In genomic region chr16:57665541-57665940, GRCh38 we compare ENCODE assay signal across 25 cellular contexts. TPM values are rescaled to one million over a fixed set of nuclear protein-coding genes. Genes with fewer than 3 reads are reported as not detected.
DNase-seq lines count a peak whose midpoint lies in the region; ATAC-seq, FAIRE-seq and TF ChIP-seq lines count a peak whose summit lies in the region.
"Had no signal": no experiment of that assay in that cellular context is flagged by ENCODE, and none has a peak within 500 bp of the region (broad histone marks: within the 10 kb centered on the region; RNA-seq: fewer than 3 reads in every experiment).

No MANE protein-coding gene starts in this region.

- intact Hi-C loops in HepG2 (cut with micrococcal nuclease; ENCODE audit: unreplicated experiment): no loop called here
- intact Hi-C loops in right lobe of liver (cut with DNase I): no loop called here
- intact Hi-C loops in HCT116 (cut with micrococcal nuclease): no loop called here
- intact Hi-C loops in spleen (cut with DNase I; ENCODE audit: low total_unique reads): no loop called here

- H3K9me3 ChIP-seq in HepG2 (ENCODE audit: low read length): no peaks in the 10 kb centered on the region
- no peaks in the 10 kb centered on the region for H3K9me3 ChIP-seq in right lobe of liver
- H3K9me3 ChIP-seq in HCT116 (ENCODE audit: control insufficient read depth in 1 of 2, insufficient read depth in 1 of 2, low read depth in 1 of 2, low read length in 2 of 2): no peaks in the 10 kb centered on the region
- no peaks in the 10 kb centered on the region for H3K9me3 ChIP-seq in spleen
- no peaks in the 10 kb centered on the region for H3K9me3 ChIP-seq in MG63
- H3K9me3 ChIP-seq: A549; BE2C; BLaER1 treated with 17β-estradiol and CSF1 and Interleukin-3, amounts not matched to agents 10 nM and 100 nM had no signal

- RAD21 ChIA-PET in HCT116 (lab: Charles Lee; ENCODE audit: low non-redundant PET in 1 of 2, low total read pairs in 2 of 2, uncharacterized antibody in 2 of 2, unreplicated experiment in 2 of 2): no interaction called here

- H3K23ac ChIP-seq in mesendoderm (ENCODE audit: low read length): no peak overlapping the region

- no peak overlapping the region for H4K8ac ChIP-seq in mesendoderm (ENCODE audit: low read depth, low read length)

- no peaks in the 10 kb centered on the region for H3K79me1 ChIP-seq in mesendoderm (ENCODE audit: low read length)

- no peak overlapping the region for H3K4ac ChIP-seq in mesendoderm (ENCODE audit: low read depth, low read length)

- TF ChIP-seq EP300 in HepG2 (IDR thresholded peaks at IDR 0.05; ENCODE audit: low read depth in 2 of 2, low read length in 2 of 2): no peak
- no peak for TF ChIP-seq EP300 in HepG2 (CRISPR knock-in tag; IDR thresholded peaks at IDR 0.05; ENCODE audit: borderline replicate concordance)

- 70% methylated on average over 4 of the region's 4 CpGs for WGBS in HepG2 (ENCODE audit: low lambda C conversion rate)
- 80% methylated on average over 2 of the region's 4 CpGs for WGBS in right lobe of liver (ENCODE audit: insufficient coverage, low coverage, low lambda C conversion rate, missing lambda C conversion rate)
- WGBS in mesendoderm (ENCODE audit: extremely low coverage, insufficient coverage, low lambda C conversion rate): no CpG with 5 or more reads among the region's 4 CpGs
- 65 to 94% (median 83%) methylated on average over 3 to 4 of the region's 4 CpGs for WGBS in spleen, 5 donors

- H2BK15ac ChIP-seq in mesendoderm (replicated peaks; ENCODE audit: low read depth): no peak overlapping the region

- CTCF ChIA-PET in HepG2 (lab: Yijun Ruan, JAX; ENCODE audit: low intra/inter-chr PET ratio, low total read pairs): interaction anchor here (2.6 kb wide), 1 partner anchor 17 kb away, joined by 8 read pairs; no protein-coding TSS in a partner anchor
- CTCF ChIA-PET in HCT116 (lab: Charles Lee): interaction anchor here (0.6 kb wide), 2 partner anchors 31 to 362 kb away, joined by 3 to 4 read pairs; no protein-coding TSS in a partner anchor

- H2BK120ac ChIP-seq in mesendoderm (ENCODE audit: low read depth, low read length): no peak overlapping the region

- no peak overlapping the region for H3K4me2 ChIP-seq in HepG2 (ENCODE audit: low read depth, low read length)
- no peak overlapping the region for H3K4me2 ChIP-seq in HCT116 (ENCODE audit: low read length)
- no peak overlapping the region for H3K4me2 ChIP-seq in mesendoderm (ENCODE audit: low read length)
- H3K4me2 ChIP-seq: A549 had no signal

- H2AFZ ChIP-seq in HepG2 (ENCODE audit: low read length): no peak overlapping the region
- H2AFZ ChIP-seq in HCT116 (ENCODE audit: low read depth, low read length, poor library complexity, severe bottlenecking): no peak overlapping the region
- H2AFZ ChIP-seq: GM23248 had no signal

- H3K79me2 ChIP-seq in HepG2 (ENCODE audit: insufficient read depth, low read length): no peaks in the 10 kb centered on the region
- no peaks in the 10 kb centered on the region for H3K79me2 ChIP-seq in HCT116 (ENCODE audit: insufficient read depth, low read length)
- H3K79me2 ChIP-seq in mesendoderm (ENCODE audit: control insufficient read depth, insufficient read depth, low read length): no peaks in the 10 kb centered on the region

- H3K4me1 ChIP-seq in HepG2 (ENCODE audit: insufficient read depth, low read length) (peaks cover 72% of the 10 kb centered on the region), right lobe of liver (peaks cover 0 to 12% (median 4%) of the 10 kb centered on the region in 4 donors), HCT116 (ENCODE audit: control insufficient read depth in 1 of 2, insufficient read depth in 2 of 2, low read length in 2 of 2) (peaks cover 0 to 11% of the 10 kb centered on the region in 2 experiments; a peak in 2 of 4 replicates), mesendoderm (ENCODE audit: control insufficient read depth, low read depth, low read length) (no peaks in the 10 kb centered on the region), spleen (peaks cover 0 to 43% (median 4%) of the 10 kb centered on the region in 6 donors)
- H3K4me1 ChIP-seq: BE2C had no signal

- no peak overlapping the region for H3K18ac ChIP-seq in mesendoderm (ENCODE audit: low read length)

- TF ChIP-seq RAD21 in HepG2 (CRISPR knock-in tag; IDR thresholded peaks at IDR 0.05): no peak
- TF ChIP-seq RAD21 in HCT116 (IDR thresholded peaks at IDR 0.05; ENCODE audit: low read depth): no peak

- no peaks in the 10 kb centered on the region for H3K36me3 ChIP-seq in HepG2 (replicated peaks in 1 of 2; ENCODE audit: control insufficient read depth in 1 of 2, insufficient read depth in 2 of 2, low read length in 2 of 2)
- no peaks in the 10 kb centered on the region for H3K36me3 ChIP-seq in right lobe of liver
- H3K36me3 ChIP-seq in HCT116 (ENCODE audit: control insufficient read depth in 1 of 2, insufficient read depth in 2 of 2, low read length in 2 of 2): no peaks in the 10 kb centered on the region; a peak in 1 of 4 replicates
- H3K36me3 ChIP-seq in mesendoderm (ENCODE audit: control insufficient read depth, insufficient read depth, low read length): no peaks in the 10 kb centered on the region
- H3K36me3 ChIP-seq in spleen: peaks cover 0 to 25% (median 0%) of the 10 kb centered on the region in 6 donors
- no peaks in the 10 kb centered on the region for H3K36me3 ChIP-seq in MG63
- H3K36me3 ChIP-seq: BE2C had no signal

- no peaks in the 10 kb centered on the region for H3K9me2 ChIP-seq in HCT116 (ENCODE audit: insufficient read depth)

- TF ChIP-seq CTCF in HepG2 (CRISPR knock-in tag; IDR thresholded peaks at IDR 0.05) (no peak), right lobe of liver (IDR thresholded peaks at IDR 0.05) (no peak), HCT116 (IDR thresholded peaks at IDR 0.05 in 2 of 3, conservative IDR thresholded peaks at IDR 0.05 in 1 of 3; ENCODE audit: borderline replicate concordance in 1 of 3, insufficient read depth in 1 of 3, low read depth in 2 of 3, low read length in 2 of 3) (no peak), spleen (IDR thresholded peaks at IDR 0.05 in 8 of 11, conservative IDR thresholded peaks at IDR 0.05 in 3 of 11) (no peak)

- in situ Hi-C loops in HepG2 (cut with HindIII; ENCODE audit: extremely low pct_ligation_motif_present, low pct_unique_long_range_greater_than_20kb): loop anchor here (5.0 kb wide), 1 partner anchor 52 kb away; no protein-coding TSS in a partner anchor

- no peak overlapping the region for H4K5ac ChIP-seq in mesendoderm (ENCODE audit: low read length)

- no peak overlapping the region for H2BK5ac ChIP-seq in mesendoderm (ENCODE audit: low read length)

- FAIRE-seq in HepG2 (lab: Jason Lieb, UNC): no peak
- FAIRE-seq: A549, G401.6, GM12892, GM19239, H1 had no signal

- no peak for ATAC-seq in HepG2
- no peak for ATAC-seq in right lobe of liver
- no peak for ATAC-seq in HCT116

- H3K27me3 ChIP-seq in HepG2 (ENCODE audit: control insufficient read depth in 1 of 2, insufficient read depth in 2 of 2, low read length in 2 of 2): no peaks in the 10 kb centered on the region
- H3K27me3 ChIP-seq in right lobe of liver: no peaks in the 10 kb centered on the region
- H3K27me3 ChIP-seq in HCT116 (ENCODE audit: insufficient read depth, low read length): no peaks in the 10 kb centered on the region
- no peaks in the 10 kb centered on the region for H3K27me3 ChIP-seq in mesendoderm (ENCODE audit: insufficient read depth, low read length, poor library complexity)
- H3K27me3 ChIP-seq in spleen (replicated peaks in 1 of 7): peaks cover 0 to 17% (median 0%) of the 10 kb centered on the region in 7 donors
- H3K27me3 ChIP-seq in MG63: no peaks in the 10 kb centered on the region
- H3K27me3 ChIP-seq: BE2C; BLaER1 treated with 17β-estradiol and CSF1 and Interleukin-3, amounts not matched to agents 10 nM and 100 nM had no signal

- H2AK5ac ChIP-seq in mesendoderm (ENCODE audit: low read length): peak overlapping the region; percentile 33

- TF ChIP-seq POLR2A in HepG2 (IDR thresholded peaks at IDR 0.05; ENCODE audit: insufficient read depth in 1 of 2, low read depth in 2 of 2, low read length in 2 of 2) (no peak), right lobe of liver (IDR thresholded peaks at IDR 0.05) (no peak), HCT116 (IDR thresholded peaks at IDR 0.05; ENCODE audit: borderline replicate concordance, extremely low read depth, insufficient read depth, insufficient read length) (no peak), spleen (IDR thresholded peaks at IDR 0.05) (no peak)

- no peak overlapping the region for H3K56ac ChIP-seq in mesendoderm (ENCODE audit: low read length)

- POLR2A ChIA-PET in HepG2 (lab: Yijun Ruan, JAX): no interaction called here
- POLR2A ChIA-PET in HCT116 (lab: Charles Lee): no interaction called here

- no peak overlapping the region for H3K4me3 ChIP-seq in HepG2 (replicated peaks in 1 of 3; ENCODE audit: insufficient read depth in 1 of 3, low read depth in 2 of 3, low read length in 3 of 3)
- H3K4me3 ChIP-seq in right lobe of liver: no peak overlapping the region
- H3K4me3 ChIP-seq in HCT116 (replicated peaks in 1 of 2; ENCODE audit: low read depth in 1 of 2, low read length in 2 of 2): no peak overlapping the region
- no peak overlapping the region for H3K4me3 ChIP-seq in mesendoderm (ENCODE audit: low read length)
- no peak overlapping the region for H3K4me3 ChIP-seq in spleen
- no peak overlapping the region for H3K4me3 ChIP-seq in MG63
- H3K4me3 ChIP-seq: A549; BLaER1 treated with 17β-estradiol and CSF1 and Interleukin-3, amounts not matched to agents 10 nM and 100 nM; GM23248 had no signal

- H4K20me1 ChIP-seq in HepG2 (ENCODE audit: insufficient read depth, low read length): no peaks in the 10 kb centered on the region
- H4K20me1 ChIP-seq in HCT116 (ENCODE audit: insufficient read depth): no peaks in the 10 kb centered on the region
- H4K20me1 ChIP-seq: BLaER1 treated with 17β-estradiol and CSF1 and Interleukin-3, amounts not matched to agents 10 nM and 100 nM had no signal

- no peak overlapping the region for H3K9ac ChIP-seq in HepG2 (ENCODE audit: insufficient read depth, low read depth, low read length)
- no peak overlapping the region for H3K9ac ChIP-seq in HCT116 (ENCODE audit: low read length)
- H3K9ac ChIP-seq in mesendoderm (ENCODE audit: low read length): no peak overlapping the region
- H3K9ac ChIP-seq: GM23248 had no signal

- no peak overlapping the region for H3K27ac ChIP-seq in HepG2 (ENCODE audit: extremely low read length, insufficient read depth, low read length)
- no peak overlapping the region for H3K27ac ChIP-seq in right lobe of liver
- H3K27ac ChIP-seq in HCT116 (ENCODE audit: low read depth, low read length): no peak overlapping the region
- H3K27ac ChIP-seq in mesendoderm (ENCODE audit: low read depth, low read length): no peak overlapping the region
- peak overlapping the region in 5 of 8 donors; percentile 22 to 95 (median 54) for H3K27ac ChIP-seq in spleen
- H3K27ac ChIP-seq: GM23248 had no signal

- BruUV-seq in HepG2 (replicated peaks; lab: Mats Ljungman, UMichigan) (no TSS peak), HCT116 (replicated peaks; lab: Mats Ljungman, UMichigan) (no TSS peak)

- DNase-seq in HepG2 (ENCODE audit: low spot score): no peak
- DNase-seq in right lobe of liver: no peak
- no peak for DNase-seq in HCT116 (ENCODE audit: low read depth, low spot score)
- DNase-seq in mesendoderm: no peak
- DNase-seq in spleen: no peak
- no peak for DNase-seq in ecto neural progenitor cell (ENCODE audit: low spot score)
- DNase-seq in MG63: no peak
- no peak for DNase-seq in dermis blood vessel endothelial cell
- DNase-seq: 8988T; ACHN; AML-193; BE2C; CD4-positive, alpha-beta memory T cell; COR-L47; DMS153; DND-41; GM23248; H7; HFFc6 had no signal

RNA-seq across cellular contexts. Expression of gene ADGRG3, which starts 2.6 kb away (rescaled TPM):
- total RNA-seq in HepG2 (2016; rRNA removed; fragmentation: Illumina TruSeq; extraction: Trizol) (1.0 and 2.7 TPM in 2 replicates), right lobe of liver (1 to 10 TPM in 1 of 6 experiments, under 1 TPM in 5; 0.37 to 1.6 (median 0.83) TPM), HCT116 (2021; ENCODE audit: unreplicated experiment) (not detected), spleen (100 to 1,000 TPM in 2 of 7 donors, 10 to 100 TPM in 5; 16.6 to 116 (median 34.2) TPM), dermis blood vessel endothelial cell (2.7 and 4.6 TPM in 2 replicates)
- total RNA-seq in HepG2 (2016; cell fraction: cytosol; rRNA removed; fragmentation: Illumina TruSeq; extraction: Trizol; ENCODE audit: low read depth): 0.79 and 1.1 TPM in 2 replicates
- 1.1 and 2.2 TPM in 2 replicates for total RNA-seq in HepG2 (2016; cell fraction: insoluble cytoplasmic fraction; rRNA removed; fragmentation: Illumina TruSeq; extraction: Trizol)
- 1.0 and 1.5 TPM in 2 replicates for total RNA-seq in HepG2 (2016; cell fraction: membrane; rRNA removed; fragmentation: Illumina TruSeq; extraction: Trizol)
- total RNA-seq in HepG2 (2016; cell fraction: nucleus; rRNA removed; fragmentation: Illumina TruSeq; extraction: Trizol): 2.3 and 2.7 TPM in 2 replicates
- polyA plus RNA-seq in HepG2 (2011; rRNA removed) (11.8 and 13.6 TPM in 2 replicates), spleen (10 to 100 TPM in 1 of 3 donors, 1 to 10 TPM in 2; 2.5 to 15.3 (median 8.5) TPM)
- polyA plus RNA-seq in HepG2 (2011; cell fraction: cytosol; rRNA removed): 10.8 and 11.2 TPM in 2 replicates
- 21.1 and 23.7 TPM in 2 replicates for polyA plus RNA-seq in HepG2 (2011; cell fraction: nucleus; rRNA removed)
- polyA plus RNA-seq in HepG2 (2012): 5.8 and 8.1 TPM in 2 replicates
- 0.49 and 0.54 TPM in 2 replicates for polyA plus RNA-seq in HepG2 (2016; cell fraction: cytosol; fragmentation: Illumina TruSeq; extraction: Trizol; ENCODE audit: low read depth)
- 1.3 TPM in 2 replicates for polyA plus RNA-seq in HepG2 (2016; cell fraction: insoluble cytoplasmic fraction; fragmentation: Illumina TruSeq; extraction: Trizol; ENCODE audit: low read depth)
- 0.65 and 1.0 TPM in 2 replicates for polyA plus RNA-seq in HepG2 (2016; cell fraction: membrane; fragmentation: Illumina TruSeq; extraction: Trizol; ENCODE audit: low read depth)
- 5.4 and 6.5 TPM in 2 replicates for polyA plus RNA-seq in HepG2 (2016; cell fraction: nucleus; fragmentation: Illumina TruSeq; extraction: Trizol; ENCODE audit: insufficient read depth, low read depth)
- 0.91 and 31.9 TPM in 2 replicates for polyA minus RNA-seq in HepG2 (2011; rRNA and poly(A)+ RNA removed; ENCODE audit: low replicate concordance)
- polyA minus RNA-seq in HepG2 (2011; cell fraction: cytosol; rRNA and poly(A)+ RNA removed): 4.7 and 5.3 TPM in 2 replicates
- polyA minus RNA-seq in HepG2 (2011; cell fraction: nucleus; rRNA and poly(A)+ RNA removed): 8.9 and 10.4 TPM in 2 replicates
- polyA plus RNA-seq in HCT116 (2012): 0.12 TPM in 1 of 2 replicates, not detected in the other
- polyA plus RNA-seq in mesendoderm (2013, experiment 1 of 2): 0.06 TPM
- polyA plus RNA-seq in mesendoderm (2013, experiment 2 of 2): 0.10 TPM
- total RNA-seq in MG63 (2014; rRNA removed; shearing (Covaris generic); ENCODE audit: low replicate concordance): not detected in 2 replicates
- total RNA-seq: CD4-positive, alpha-beta memory T cell; GM23248; HFFc6 had no signal
- polyA plus RNA-seq: CD4-positive, alpha-beta memory T cell; GM23248 had no signal

RNA-seq across cellular contexts. Expression of gene DRC7, which starts 29.1 kb away (rescaled TPM):
- 2.7 and 3.4 TPM in 2 replicates for total RNA-seq in HepG2 (2016; rRNA removed; fragmentation: Illumina TruSeq; extraction: Trizol)
- total RNA-seq in HepG2 (2016; cell fraction: cytosol; rRNA removed; fragmentation: Illumina TruSeq; extraction: Trizol; ENCODE audit: low read depth): 0.26 and 1.5 TPM in 2 replicates
- total RNA-seq in HepG2 (2016; cell fraction: insoluble cytoplasmic fraction; rRNA removed; fragmentation: Illumina TruSeq; extraction: Trizol): 2.4 and 2.5 TPM in 2 replicates
- 1.4 and 2.1 TPM in 2 replicates for total RNA-seq in HepG2 (2016; cell fraction: membrane; rRNA removed; fragmentation: Illumina TruSeq; extraction: Trizol)
- 0.59 and 1.6 TPM in 2 replicates for total RNA-seq in HepG2 (2016; cell fraction: nucleus; rRNA removed; fragmentation: Illumina TruSeq; extraction: Trizol)
- polyA plus RNA-seq in HepG2 (2011; rRNA removed): 3.4 and 3.5 TPM in 2 replicates
- 2.7 and 3.1 TPM in 2 replicates for polyA plus RNA-seq in HepG2 (2011; cell fraction: cytosol; rRNA removed)
- polyA plus RNA-seq in HepG2 (2011; cell fraction: nucleus; rRNA removed): 3.4 TPM in 2 replicates
- polyA plus RNA-seq in HepG2 (2012): 4.1 and 4.4 TPM in 2 replicates
- polyA plus RNA-seq in HepG2 (2016; cell fraction: cytosol; fragmentation: Illumina TruSeq; extraction: Trizol; ENCODE audit: low read depth): 0.70 and 1.3 TPM in 2 replicates
- 2.0 and 2.4 TPM in 2 replicates for polyA plus RNA-seq in HepG2 (2016; cell fraction: insoluble cytoplasmic fraction; fragmentation: Illumina TruSeq; extraction: Trizol; ENCODE audit: low read depth)
- 1.0 and 1.1 TPM in 2 replicates for polyA plus RNA-seq in HepG2 (2016; cell fraction: membrane; fragmentation: Illumina TruSeq; extraction: Trizol; ENCODE audit: low read depth)
- polyA plus RNA-seq in HepG2 (2016; cell fraction: nucleus; fragmentation: Illumina TruSeq; extraction: Trizol; ENCODE audit: insufficient read depth, low read depth): 1.6 and 1.8 TPM in 2 replicates
- polyA minus RNA-seq in HepG2 (2011; rRNA and poly(A)+ RNA removed; ENCODE audit: low replicate concordance): 1.2 TPM in 1 of 2 replicates, not detected in the other
- 0.99 and 1.1 TPM in 2 replicates for polyA minus RNA-seq in HepG2 (2011; cell fraction: cytosol; rRNA and poly(A)+ RNA removed)
- 1.3 and 2.5 TPM in 2 replicates for polyA minus RNA-seq in HepG2 (2011; cell fraction: nucleus; rRNA and poly(A)+ RNA removed)
- total RNA-seq in right lobe of liver: under 1 TPM; 0.06 to 0.37 (median 0.19) TPM
- total RNA-seq in HCT116 (2021; ENCODE audit: unreplicated experiment): 0.91 TPM
- 0.56 and 1.9 TPM in 2 replicates for polyA plus RNA-seq in HCT116 (2012)
- polyA plus RNA-seq in mesendoderm (2013, experiment 1 of 2): 0.06 TPM
- polyA plus RNA-seq in mesendoderm (2013, experiment 2 of 2): not detected
- total RNA-seq in spleen: 1 to 10 TPM in 1 of 7 donors, under 1 TPM in 2, not detected in 4; 0.20 to 2.1 (median 0.60) TPM
- polyA plus RNA-seq in spleen: under 1 TPM; 0.03 to 0.11 (median 0.06) TPM
- total RNA-seq in MG63 (2014; rRNA removed; shearing (Covaris generic); ENCODE audit: low replicate concordance): not detected in 2 replicates
- total RNA-seq in dermis blood vessel endothelial cell: 0.09 TPM in 1 of 2 replicates, not detected in the other
- total RNA-seq: CD4-positive, alpha-beta memory T cell; GM23248; H1; HFFc6 had no signal
- polyA plus RNA-seq: CD4-positive, alpha-beta memory T cell; GM23248 had no signal

RNA-seq across cellular contexts. Expression of gene ADGRG1, which starts 37.1 kb away (rescaled TPM):
- total RNA-seq in HepG2 (2016; rRNA removed; fragmentation: Illumina TruSeq; extraction: Trizol) (2.8 and 5.9 TPM in 2 replicates), right lobe of liver (1 to 10 TPM; 1.8 to 4.2 (median 3.4) TPM), HCT116 (2021; ENCODE audit: unreplicated experiment) (36.4 TPM), spleen (10 to 100 TPM in 4 of 7 donors, 1 to 10 TPM in 3; 6.9 to 23.7 (median 10.5) TPM), dermis blood vessel endothelial cell (21.8 and 35.4 TPM in 2 replicates)
- 1.1 and 2.0 TPM in 2 replicates for total RNA-seq in HepG2 (2016; cell fraction: cytosol; rRNA removed; fragmentation: Illumina TruSeq; extraction: Trizol; ENCODE audit: low read depth)
- 2.8 and 5.0 TPM in 2 replicates for total RNA-seq in HepG2 (2016; cell fraction: insoluble cytoplasmic fraction; rRNA removed; fragmentation: Illumina TruSeq; extraction: Trizol)
- 3.1 and 3.2 TPM in 2 replicates for total RNA-seq in HepG2 (2016; cell fraction: membrane; rRNA removed; fragmentation: Illumina TruSeq; extraction: Trizol)
- total RNA-seq in HepG2 (2016; cell fraction: nucleus; rRNA removed; fragmentation: Illumina TruSeq; extraction: Trizol): 7.2 and 8.0 TPM in 2 replicates
- polyA plus RNA-seq in HepG2 (2011; rRNA removed) (2.7 and 3.3 TPM in 2 replicates), spleen (1 to 10 TPM; 1.0 to 2.7 (median 1.2) TPM)
- polyA plus RNA-seq in HepG2 (2011; cell fraction: cytosol; rRNA removed): 1.8 and 2.1 TPM in 2 replicates
- 5.0 and 7.4 TPM in 2 replicates for polyA plus RNA-seq in HepG2 (2011; cell fraction: nucleus; rRNA removed)
- 2.3 and 3.3 TPM in 2 replicates for polyA plus RNA-seq in HepG2 (2012)
- 0.83 and 1.3 TPM in 2 replicates for polyA plus RNA-seq in HepG2 (2016; cell fraction: cytosol; fragmentation: Illumina TruSeq; extraction: Trizol; ENCODE audit: low read depth)
- polyA plus RNA-seq in HepG2 (2016; cell fraction: insoluble cytoplasmic fraction; fragmentation: Illumina TruSeq; extraction: Trizol; ENCODE audit: low read depth): 2.4 and 5.1 TPM in 2 replicates
- 2.8 and 3.2 TPM in 2 replicates for polyA plus RNA-seq in HepG2 (2016; cell fraction: membrane; fragmentation: Illumina TruSeq; extraction: Trizol; ENCODE audit: low read depth)
- 14.1 and 15.0 TPM in 2 replicates for polyA plus RNA-seq in HepG2 (2016; cell fraction: nucleus; fragmentation: Illumina TruSeq; extraction: Trizol; ENCODE audit: insufficient read depth, low read depth)
- 4.0 and 29.5 TPM in 2 replicates for polyA minus RNA-seq in HepG2 (2011; rRNA and poly(A)+ RNA removed; ENCODE audit: low replicate concordance)
- polyA minus RNA-seq in HepG2 (2011; cell fraction: cytosol; rRNA and poly(A)+ RNA removed): 1.8 and 1.9 TPM in 2 replicates
- polyA minus RNA-seq in HepG2 (2011; cell fraction: nucleus; rRNA and poly(A)+ RNA removed): 2.4 and 2.8 TPM in 2 replicates
- polyA plus RNA-seq in HCT116 (2012): 62.7 and 64.5 TPM in 2 replicates
- polyA plus RNA-seq in mesendoderm (2013, experiment 1 of 2): 1.3 TPM
- polyA plus RNA-seq in mesendoderm (2013, experiment 2 of 2): 1.1 TPM
- total RNA-seq in MG63 (2014; rRNA removed; shearing (Covaris generic); ENCODE audit: low replicate concordance): 1.4 and 1.6 TPM in 2 replicates

Comparison
In these comparisons a context has a peak if more than half of its experiments do, and no peak if none do; other contexts are left out.
1. H3K27ac ChIP-seq: peak in spleen (5 of 8); none in HepG2 (single experiment), right lobe of liver (0 of 3), HCT116 (single experiment) and mesendoderm (single experiment).
2. Of the 20 proteins assayed by ChIP-seq in both HepG2 and HCT116: peak only in HepG2: none; only in HCT116: POLR2AphosphoS5; in both: none; in neither: 19.